Comparison of ENCODE assay signal across 8 cellular contexts in the genomic region with DNA sequence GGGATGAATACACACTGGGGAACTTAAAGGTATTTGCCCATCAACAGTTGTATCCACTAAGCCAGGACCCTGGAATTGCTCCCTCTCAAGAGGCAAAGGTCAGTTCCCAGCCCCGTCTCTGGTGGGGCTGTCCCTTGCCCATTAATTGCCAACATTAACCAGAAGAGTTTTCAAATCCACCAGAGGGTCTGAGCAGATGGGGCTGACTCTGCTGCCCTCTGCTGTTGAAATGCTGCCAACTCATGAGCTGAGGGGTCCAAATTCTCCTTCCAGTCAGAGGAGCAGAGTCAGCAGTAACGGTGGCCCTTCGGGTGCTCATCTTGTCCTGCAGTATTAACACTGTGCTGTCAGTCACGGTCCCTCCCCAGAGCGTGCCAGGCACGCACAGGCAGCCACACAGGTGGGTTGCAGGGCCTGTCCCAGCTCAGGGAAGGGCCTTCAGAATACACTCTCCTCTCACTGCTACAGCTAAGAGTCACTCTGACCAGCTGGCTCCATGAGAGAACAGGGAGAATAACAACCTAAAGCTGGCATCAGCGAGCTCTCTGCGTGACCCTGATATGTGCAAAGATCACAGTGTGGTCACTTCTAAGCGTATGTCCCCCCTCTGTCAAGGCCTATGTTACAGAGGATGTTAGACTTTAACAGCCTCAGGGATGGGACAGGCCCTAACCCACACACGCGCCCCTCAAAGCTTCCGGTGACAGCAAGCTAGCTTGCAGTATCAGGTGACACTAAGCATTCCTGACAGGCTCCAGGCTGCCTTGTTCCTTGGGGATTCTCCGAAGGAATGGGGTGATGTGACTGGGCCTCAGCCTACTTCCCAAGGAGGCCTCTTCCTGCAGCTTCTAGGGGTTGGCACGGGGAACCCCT. TPM values are rescaled to one million over a fixed set of nuclear protein-coding genes. Genes with fewer than 3 reads are reported as not detected.
DNase-seq lines count a peak whose midpoint lies in the region; ATAC-seq lines count a peak whose summit lies in the region.

No MANE protein-coding gene starts in this region.

- in situ Hi-C loops in Caki2 (cut with HindIII; ENCODE audit: low pct_unique_long_range_greater_than_20kb, low sequenced_read_pairs): no loop called here

- H3K4me1 Mint-ChIP-seq in effector memory CD8-positive, alpha-beta T cell (ENCODE audit: low read depth in 2 of 2): peaks cover 6 to 8% of the 10 kb centered on the region in 2 donors

- peak; percentile 64 for ATAC-seq in HG02642 (IDR thresholded peaks at IDR 0.05; ENCODE audit: poor library complexity, unreplicated experiment)
- ATAC-seq in effector memory CD8-positive, alpha-beta T cell (replicated peaks): peak; percentile 91
- no peak for ATAC-seq in GM21367 (IDR thresholded peaks at IDR 0.05; ENCODE audit: unreplicated experiment)

- H3K27ac Mint-ChIP-seq in effector memory CD8-positive, alpha-beta T cell: peak overlapping the region; percentile 78 to 90

- no peaks in the 10 kb centered on the region for H3K27me3 Mint-ChIP-seq in effector memory CD8-positive, alpha-beta T cell

- peaks cover 36% of the 10 kb centered on the region for H3K36me3 Mint-ChIP-seq in effector memory CD8-positive, alpha-beta T cell (ENCODE audit: insufficient read depth)

- no peak overlapping the region for H3K4me3 Mint-ChIP-seq in effector memory CD8-positive, alpha-beta T cell

- H3K9me3 Mint-ChIP-seq in effector memory CD8-positive, alpha-beta T cell: no peaks in the 10 kb centered on the region

- DNase-seq in Caki2 (ENCODE audit: low read depth) (peak; percentile 46), NCI-H774 (lab: John Stamatoyannopoulos, UW) (peak; percentile 40), midbrain (lab: John Stamatoyannopoulos, UW) (peak; percentile 67)
- peak; percentile 52 to 61 for DNase-seq in activated CD8-positive, alpha-beta memory T cell treated with anti-CD3 and anti-CD28 coated beads for 1 hour (ENCODE audit: extremely low read depth in 1 of 2, low read depth in 1 of 2)
- DNase-seq in effector memory CD8-positive, alpha-beta T cell: peak; percentile 69 to 79 (median 74)
- peak; percentile 60 to 64 for DNase-seq in stimulated activated CD8-positive, alpha-beta memory T cell treated with anti-CD3 and anti-CD28 coated beads, Interleukin-7, amount 100 ng/mL, for 1 hour (ENCODE audit: low read depth in 2 of 2)

RNA-seq across cellular contexts. Expression of a gene that starts 10.9 kb away (rescaled TPM):
- total RNA-seq in Caki2 (2014; rRNA removed; shearing (Covaris generic); ENCODE audit: low replicate concordance): not detected in 2 replicates
